ENCODE assay signal across 22 cellular contexts in genomic region chr22:41913040-41913719, GRCh38. TPM values are rescaled to one million over a fixed set of nuclear protein-coding genes. Genes with fewer than 3 reads are reported as not detected.
A peak's percentile ranks its signal among the peaks of the same experiment; 100 is the strongest.
DNase-seq lines count a peak whose midpoint lies in the region; ATAC-seq and TF ChIP-seq lines count a peak whose summit lies in the region.
"Had no signal": no experiment of that assay in that cellular context is flagged by ENCODE, and none has a peak within 500 bp of the region (broad histone marks: within the 10 kb centered on the region; RNA-seq: fewer than 3 reads in every experiment).

No MANE protein-coding gene starts in this region.

- H3K27me3 ChIP-seq in CD4-positive, CD25-positive, alpha-beta regulatory T cell (ENCODE audit: control insufficient read depth, insufficient read depth, low read length) = peaks cover 19% of the 10 kb centered on the region
- H3K27me3 ChIP-seq in GM06990 (replicated peaks; ENCODE audit: control insufficient read depth, insufficient read depth, low read length) = peaks cover 2% of the 10 kb centered on the region; the same call in 1 of the 2 replicates

- H3K4me1 Mint-ChIP-seq in CD4-positive, CD25-positive, alpha-beta regulatory T cell = peaks cover 0 to 55% (median 17%) of the 10 kb centered on the region in 4 donors
- peaks cover 18% of the 10 kb centered on the region for H3K4me1 Mint-ChIP-seq in activated naive CD8-positive, alpha-beta T cell treated with anti-CD3 and anti-CD28 coated beads, Interleukin-2, amount 10 ng/mL, durations not matched to agents 7 days and 5 days
- peaks cover 12 to 33% of the 10 kb centered on the region in 2 donors for H3K4me1 Mint-ChIP-seq in natural killer cell

- intact Hi-C loops in natural killer cell (cut with micrococcal nuclease) (no loop called here), left colon (cut with DNase I, micrococcal nuclease) (no loop called here)

- ATAC-seq in CD4-positive, CD25-positive, alpha-beta regulatory T cell (ENCODE audit: low read depth in 2 of 2) = no peak
- no peak for ATAC-seq in activated naive CD8-positive, alpha-beta T cell treated with anti-CD3 and anti-CD28 coated beads, Interleukin-2, amount 10 ng/mL, durations not matched to agents 7 days and 5 days (ENCODE audit: low read depth)
- ATAC-seq in natural killer cell = no peak
- no peak for ATAC-seq in left colon
- ATAC-seq: left lobe of liver had no signal

- no peak overlapping the region for H3K4me3 ChIP-seq in CD4-positive, CD25-positive, alpha-beta regulatory T cell (ENCODE audit: low read depth, low read length)
- H3K4me3 ChIP-seq in GM06990 (replicated peaks; ENCODE audit: low read depth, low read length) = 0 out of 2 replicates have a peak overlapping the region, but pooled peaks have one; percentile 4
- H3K4me3 ChIP-seq: SK-N-MC, skin epidermis, transverse colon had no signal

- DNase-seq in CD4-positive, CD25-positive, alpha-beta regulatory T cell = no peak
- DNase-seq in GM06990 (ENCODE audit: extremely low read depth, insufficient read length) (peak; percentile 17), natural killer cell (no peak), left colon (no peak), retina (no peak), GM03348 (ENCODE audit: low spot score) (no peak), dedifferentiated amniotic fluid mesenchymal stem cell (ENCODE audit: extremely low spot score) (no peak)
- DNase-seq in activated naive CD8-positive, alpha-beta T cell treated with anti-CD3 and anti-CD28 coated beads, Interleukin-2, amount 10 ng/mL, durations not matched to agents 7 days and 5 days = no peak
- DNase-seq: activated CD4-positive, alpha-beta T cell treated with anti-CD3 and anti-CD28 coated beads, Interleukin-2, amount 50 U/mL, for 4 hours; AML-193; DMS 273 treated with DMSO at 0.1 percent for 48 hours; foreskin melanocyte; GOT3; NCI-H1417 treated with DMSO at 0.1 percent for 48 hours; NCI-H774; posterior cingulate gyrus; transverse colon had no signal

- peaks cover 0 to 3% (median 0%) of the 10 kb centered on the region in 7 donors for H3K9me3 Mint-ChIP-seq in CD4-positive, CD25-positive, alpha-beta regulatory T cell
- H3K9me3 Mint-ChIP-seq in activated naive CD8-positive, alpha-beta T cell treated with anti-CD3 and anti-CD28 coated beads, Interleukin-2, amount 10 ng/mL, durations not matched to agents 7 days and 5 days = no peaks in the 10 kb centered on the region
- no peaks in the 10 kb centered on the region for H3K9me3 Mint-ChIP-seq in natural killer cell

- H3K36me3 ChIP-seq in CD4-positive, CD25-positive, alpha-beta regulatory T cell (ENCODE audit: control insufficient read depth, insufficient read depth, low read length) = no peaks in the 10 kb centered on the region
- no peaks in the 10 kb centered on the region for H3K36me3 ChIP-seq in GM06990 (ENCODE audit: control insufficient read depth, insufficient read depth, low read length)
- H3K36me3 ChIP-seq: transverse colon had no signal

- TF ChIP-seq CTCF in GM06990 (IDR thresholded peaks at IDR 0.05; ENCODE audit: insufficient read depth, low read length, poor library complexity, severe bottlenecking) = no peak
- no peak for TF ChIP-seq CTCF in natural killer cell (IDR thresholded peaks at IDR 0.05)

- no peak overlapping the region for H3K27ac Mint-ChIP-seq in CD4-positive, CD25-positive, alpha-beta regulatory T cell
- no peak overlapping the region for H3K27ac Mint-ChIP-seq in activated naive CD8-positive, alpha-beta T cell treated with anti-CD3 and anti-CD28 coated beads, Interleukin-2, amount 10 ng/mL, durations not matched to agents 7 days and 5 days
- no peak overlapping the region for H3K27ac Mint-ChIP-seq in natural killer cell

- peaks cover 55% of the 10 kb centered on the region for H3K4me1 ChIP-seq in CD4-positive, CD25-positive, alpha-beta regulatory T cell (ENCODE audit: control insufficient read depth, insufficient read depth, low read length, poor library complexity, severe bottlenecking)

- no peaks in the 10 kb centered on the region for H3K36me3 Mint-ChIP-seq in CD4-positive, CD25-positive, alpha-beta regulatory T cell
- H3K36me3 Mint-ChIP-seq in activated naive CD8-positive, alpha-beta T cell treated with anti-CD3 and anti-CD28 coated beads, Interleukin-2, amount 10 ng/mL, durations not matched to agents 7 days and 5 days = peaks cover 4% of the 10 kb centered on the region
- no peaks in the 10 kb centered on the region for H3K36me3 Mint-ChIP-seq in natural killer cell

- POLR2A ChIA-PET in activated naive CD8-positive, alpha-beta T cell treated with anti-CD3 and anti-CD28 coated beads, Interleukin-2, amount 10 ng/mL, durations not matched to agents 7 days and 5 days (lab: Charles Lee) = interaction anchor here (1.2 to 1.4 kb wide), 2 partner anchors 33 to 113 kb away, joined by 3 read pairs; partner anchors contain the start of genes CCDC134 and CENPM

- peak overlapping the region in 3 of 4 donors; percentile 66 to 93 (median 68) for H3K4me3 Mint-ChIP-seq in CD4-positive, CD25-positive, alpha-beta regulatory T cell
- peak overlapping the region; percentile 25 for H3K4me3 Mint-ChIP-seq in activated naive CD8-positive, alpha-beta T cell treated with anti-CD3 and anti-CD28 coated beads, Interleukin-2, amount 10 ng/mL, durations not matched to agents 7 days and 5 days
- peak overlapping the region; percentile 47 for H3K4me3 Mint-ChIP-seq in natural killer cell

- no peaks in the 10 kb centered on the region for H3K9me3 ChIP-seq in CD4-positive, CD25-positive, alpha-beta regulatory T cell (ENCODE audit: control insufficient read depth in 2 of 2, low read length in 2 of 2)
- H3K9me3 ChIP-seq: transverse colon had no signal

- peaks cover 71% of the 10 kb centered on the region for H3K27me3 Mint-ChIP-seq in CD4-positive, CD25-positive, alpha-beta regulatory T cell
- peaks cover 66% of the 10 kb centered on the region for H3K27me3 Mint-ChIP-seq in activated naive CD8-positive, alpha-beta T cell treated with anti-CD3 and anti-CD28 coated beads, Interleukin-2, amount 10 ng/mL, durations not matched to agents 7 days and 5 days
- peaks cover 24 to 37% of the 10 kb centered on the region in 2 donors for H3K27me3 Mint-ChIP-seq in natural killer cell (ENCODE audit: low read depth in 2 of 2)

- H3K27ac ChIP-seq in CD4-positive, CD25-positive, alpha-beta regulatory T cell (ENCODE audit: insufficient read depth, low read length, poor library complexity, severe bottlenecking) = no peak overlapping the region
- H3K27ac ChIP-seq: SK-N-MC, skin epidermis, transverse colon had no signal

RNA-seq across cellular contexts. Expression of gene SHISA8, which starts 1.7 kb away (rescaled TPM):
- total RNA-seq in CD4-positive, CD25-positive, alpha-beta regulatory T cell = 0.27 TPM
- polyA plus RNA-seq in CD4-positive, CD25-positive, alpha-beta regulatory T cell = under 1 TPM in 1 of 4 donors, not detected in 3; 0.28 TPM
- not detected for total RNA-seq in activated naive CD8-positive, alpha-beta T cell treated with anti-CD3 and anti-CD28 coated beads, Interleukin-2, amount 10 ng/mL, durations not matched to agents 7 days and 5 days
- total RNA-seq in natural killer cell = under 1 TPM in 1 of 3 donors, not detected in 2; 0.24 TPM
- not detected for total RNA-seq in left colon
- total RNA-seq: astrocyte, left lobe of liver, LHCN-M2 had no signal

RNA-seq across cellular contexts. Expression of gene TNFRSF13C, which starts 13.4 kb away (rescaled TPM):
- 10.1 TPM for total RNA-seq in CD4-positive, CD25-positive, alpha-beta regulatory T cell
- 1 to 10 TPM; 1.2 to 3.6 (median 2.0) TPM for polyA plus RNA-seq in CD4-positive, CD25-positive, alpha-beta regulatory T cell
- total RNA-seq in activated naive CD8-positive, alpha-beta T cell treated with anti-CD3 and anti-CD28 coated beads, Interleukin-2, amount 10 ng/mL, durations not matched to agents 7 days and 5 days = 10 to 100 TPM in 1 of 2 experiments, 1 to 10 TPM in 1; 9.9 to 10.1 TPM
- total RNA-seq in natural killer cell (1 to 10 TPM; 2.4 to 3.2 (median 2.7) TPM), left colon (1 to 10 TPM; 1.2 to 1.5 TPM)
- total RNA-seq: astrocyte had no signal

RNA-seq across cellular contexts. Expression of gene CENPM, which starts 33.8 kb away (rescaled TPM):
- total RNA-seq in CD4-positive, CD25-positive, alpha-beta regulatory T cell = 33.9 TPM
- polyA plus RNA-seq in CD4-positive, CD25-positive, alpha-beta regulatory T cell = 10 to 100 TPM; 52.9 to 75.7 (median 65.8) TPM
- total RNA-seq in activated naive CD8-positive, alpha-beta T cell treated with anti-CD3 and anti-CD28 coated beads, Interleukin-2, amount 10 ng/mL, durations not matched to agents 7 days and 5 days = 10 to 100 TPM; 45.4 to 53.2 TPM
- total RNA-seq in natural killer cell (1 to 10 TPM; 4.2 to 7.1 (median 6.1) TPM), left colon (10 to 100 TPM in 1 of 2 donors, 1 to 10 TPM in 1; 7.5 to 16.4 TPM)
- total RNA-seq: left lobe of liver had no signal

RNA-seq across cellular contexts. Expression of gene SEPTIN3, which starts 56.1 kb away (rescaled TPM):
- 0.67 TPM for total RNA-seq in CD4-positive, CD25-positive, alpha-beta regulatory T cell
- under 1 TPM in 3 of 4 donors, not detected in 1; 0.11 to 0.49 (median 0.39) TPM for polyA plus RNA-seq in CD4-positive, CD25-positive, alpha-beta regulatory T cell
- under 1 TPM; 0.31 to 0.42 TPM for total RNA-seq in activated naive CD8-positive, alpha-beta T cell treated with anti-CD3 and anti-CD28 coated beads, Interleukin-2, amount 10 ng/mL, durations not matched to agents 7 days and 5 days
- total RNA-seq in natural killer cell (under 1 TPM in 1 of 3 donors, not detected in 2; 0.38 TPM), left colon (under 1 TPM; 0.43 to 0.56 TPM)
- total RNA-seq: left lobe of liver, LHCN-M2 had no signal
